ENCODE assay signal across 15 cellular contexts in the genomic region with DNA sequence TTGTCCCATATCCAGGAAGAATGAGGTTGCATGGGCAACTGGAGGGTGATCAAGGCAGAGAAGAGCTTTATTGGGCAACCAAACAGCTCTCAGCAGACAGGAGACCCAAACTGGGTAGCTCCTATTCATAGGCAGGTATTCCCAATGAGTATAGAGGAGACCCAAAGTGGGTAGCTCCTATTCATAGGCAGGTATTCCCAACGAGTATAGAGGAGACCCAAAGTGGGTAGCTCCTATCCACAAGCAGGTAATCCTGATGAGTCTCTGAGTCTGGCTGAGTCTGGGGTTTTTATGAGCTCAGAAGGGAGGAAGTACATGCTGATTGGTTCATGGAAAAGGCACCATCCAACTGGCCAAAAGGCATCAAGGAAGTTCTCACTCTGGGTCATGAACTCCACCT. TPM values are rescaled to one million over a fixed set of nuclear protein-coding genes. Genes with fewer than 3 reads are reported as not detected.
A peak's percentile ranks its signal among the peaks of the same experiment; 100 is the strongest.
DNase-seq lines count a peak whose midpoint lies in the region; TF ChIP-seq lines count a peak whose summit lies in the region.
"Had no signal": no experiment of that assay in that cellular context is flagged by ENCODE, and none has a peak within 500 bp of the region (broad histone marks: within the 10 kb centered on the region; RNA-seq: fewer than 3 reads in every experiment).

No MANE protein-coding gene starts in this region.

- H3K27me3 Mint-ChIP-seq in neural progenitor cell (ENCODE audit: insufficient read depth, low read depth) = peaks cover 3% of the 10 kb centered on the region
- H3K27me3 Mint-ChIP-seq: CD8-positive, alpha-beta memory T cell had no signal

- intact Hi-C loops in head of caudate nucleus (cut with DNase I) = no loop called here

- H3K27ac ChIP-seq in mesendoderm (ENCODE audit: low read depth, low read length) (no peak overlapping the region), neural progenitor cell (no peak overlapping the region)
- H3K27ac ChIP-seq: 22Rv1, GM23248 had no signal

- no peak overlapping the region for H4K5ac ChIP-seq in mesendoderm (ENCODE audit: low read length)

- no peak overlapping the region for H2AK5ac ChIP-seq in mesendoderm (ENCODE audit: low read length)

- H3K4me2 ChIP-seq in mesendoderm (ENCODE audit: low read length) (no peak overlapping the region), neural progenitor cell (no peak overlapping the region)

- H3K4me3 ChIP-seq in mesendoderm (ENCODE audit: low read length) = no peak overlapping the region
- no peak overlapping the region for H3K4me3 ChIP-seq in neural progenitor cell
- H3K4me3 ChIP-seq: GM23248 had no signal

- H2AFZ ChIP-seq in neural progenitor cell (replicated peaks) = no peak overlapping the region
- H2AFZ ChIP-seq: GM23248 had no signal

- no peak overlapping the region for H3K18ac ChIP-seq in mesendoderm (ENCODE audit: low read length)

- no peak overlapping the region for H2BK5ac ChIP-seq in mesendoderm (ENCODE audit: low read length)

- no peak overlapping the region for H4K8ac ChIP-seq in mesendoderm (ENCODE audit: low read depth, low read length)

- H3K79me2 ChIP-seq in mesendoderm (ENCODE audit: control insufficient read depth, insufficient read depth, low read length) (no peaks in the 10 kb centered on the region), neural progenitor cell (ENCODE audit: low read depth) (peaks cover 8% of the 10 kb centered on the region)

- H3K36me3 ChIP-seq in mesendoderm (ENCODE audit: control insufficient read depth, insufficient read depth, low read length) = no peaks in the 10 kb centered on the region
- H3K36me3 ChIP-seq in neural progenitor cell = no peaks in the 10 kb centered on the region

- no peak for TF ChIP-seq CTCF in neural progenitor cell (IDR thresholded peaks at IDR 0.05)

- H3K23ac ChIP-seq in mesendoderm (ENCODE audit: low read length) = no peak overlapping the region

- peaks cover 16% of the 10 kb centered on the region for H3F3A ChIP-seq in neural progenitor cell (ENCODE audit: low read depth)

- no peak overlapping the region for H3K4ac ChIP-seq in mesendoderm (ENCODE audit: low read depth, low read length)

- H3K4me1 ChIP-seq in mesendoderm (ENCODE audit: control insufficient read depth, low read depth, low read length) (peaks cover 3% of the 10 kb centered on the region), neural progenitor cell (peaks cover 10% of the 10 kb centered on the region)

- H3K27me3 ChIP-seq in mesendoderm (ENCODE audit: insufficient read depth, low read length, poor library complexity) (no peaks in the 10 kb centered on the region), neural progenitor cell (no peaks in the 10 kb centered on the region)

- no peaks in the 10 kb centered on the region for H3K36me3 Mint-ChIP-seq in neural progenitor cell

- no peaks in the 10 kb centered on the region for H3K79me1 ChIP-seq in mesendoderm (ENCODE audit: low read length)

- H3K27ac Mint-ChIP-seq in neural progenitor cell = no peak overlapping the region
- H3K27ac Mint-ChIP-seq: CD8-positive, alpha-beta memory T cell had no signal

- peaks cover 22% of the 10 kb centered on the region for H3K9me3 Mint-ChIP-seq in neural progenitor cell
- H3K9me3 Mint-ChIP-seq: CD8-positive, alpha-beta memory T cell had no signal

- H3K9ac ChIP-seq in mesendoderm (ENCODE audit: low read length) (no peak overlapping the region), neural progenitor cell (no peak overlapping the region)
- H3K9ac ChIP-seq: GM23248 had no signal

- H3K4me1 Mint-ChIP-seq in neural progenitor cell = peaks cover 8% of the 10 kb centered on the region

- H3K56ac ChIP-seq in mesendoderm (ENCODE audit: low read length) = no peak overlapping the region

- H3K9me3 ChIP-seq in neural progenitor cell (ENCODE audit: low read depth) = no peaks in the 10 kb centered on the region

- WGBS in mesendoderm (ENCODE audit: extremely low coverage, insufficient coverage, low lambda C conversion rate) = no CpG with 5 or more reads among the region's 1 CpG

- no peak overlapping the region for H3K4me3 Mint-ChIP-seq in neural progenitor cell

- H2BK15ac ChIP-seq in mesendoderm (replicated peaks; ENCODE audit: low read depth) = no peak overlapping the region

- DNase-seq in DMS 273 (lab: John Stamatoyannopoulos, UW; ENCODE audit: unreplicated experiment) = peak; percentile 15
- DNase-seq in DMS 273 treated with DMSO at 0.1 percent for 48 hours (lab: John Stamatoyannopoulos, UW) = no peak
- peak; percentile 4 for DNase-seq in M059J (ENCODE audit: low read depth)
- DNase-seq in OCI-M1 (lab: John Stamatoyannopoulos, UW) = peak; percentile 24
- peak; percentile 65 for DNase-seq in mesendoderm
- no peak for DNase-seq in neural progenitor cell (ENCODE audit: low spot score)
- DNase-seq in NCI-H1417 (lab: John Stamatoyannopoulos, UW) = no peak
- no peak for DNase-seq in head of caudate nucleus
- DNase-seq: Caco-2; CD8-positive, alpha-beta memory T cell; DMS79 treated with DMSO at 0.1 percent for 48 hours; GF-D8; GM23248; H7 had no signal

- H4K20me1 ChIP-seq in neural progenitor cell (ENCODE audit: low read depth) = no peaks in the 10 kb centered on the region

- no peak overlapping the region for H2BK120ac ChIP-seq in mesendoderm (ENCODE audit: low read depth, low read length)

RNA-seq across cellular contexts. Expression of gene GORASP2, which starts 5.3 kb away (rescaled TPM):
- total RNA-seq in M059J (2014; rRNA removed; shearing (Covaris generic)) = 57.4 and 58.6 TPM in 2 replicates
- polyA plus RNA-seq in mesendoderm (2013, experiment 1 of 2) = 117 TPM
- 121 TPM for polyA plus RNA-seq in mesendoderm (2013, experiment 2 of 2)
- 38.3 and 67.1 TPM in 2 replicates for total RNA-seq in neural progenitor cell (ENCODE audit: low replicate concordance)

Comparison
In these comparisons a context has a peak if more than half of its experiments do, and no peak if none do; other contexts are left out.
1. DNase-seq: peak in DMS 273 (single experiment), M059J (single experiment), OCI-M1 (single experiment) and mesendoderm (single experiment); none in DMS 273 treated with DMSO at 0.1 percent for 48 hours (single experiment), neural progenitor cell (single experiment), NCI-H1417 (0 of 3) and head of caudate nucleus (0 of 42).